1 cellular context compared by ENCODE assay signal in the genomic region with DNA sequence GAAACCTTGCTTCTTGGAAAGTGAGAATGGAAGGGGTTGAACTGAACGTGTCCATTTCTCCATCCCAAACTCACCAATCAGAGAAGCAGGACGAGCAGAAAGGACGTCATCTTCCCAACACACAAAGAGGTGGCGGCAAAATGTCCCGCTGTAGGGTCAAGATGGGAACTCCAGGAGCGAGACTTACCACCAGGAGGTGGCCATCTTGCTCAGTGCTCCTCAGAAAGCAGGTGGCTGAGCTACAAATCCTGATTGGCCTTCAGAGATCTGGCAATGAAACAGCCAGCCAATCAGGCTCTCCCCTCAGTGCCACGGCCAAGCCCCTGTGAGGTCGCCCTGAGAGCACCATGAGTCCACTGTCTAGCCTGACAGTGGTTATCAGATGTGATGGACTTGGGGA.
TF ChIP-seq lines count a peak whose summit lies in the region.

No MANE protein-coding gene starts in this region.

TF ChIP-seq in K562, 482 proteins besides CTCF, POLR2A, EP300 and RAD21 (continued from another document and continues in another):
- TF ChIP-seq, protein P1, sequence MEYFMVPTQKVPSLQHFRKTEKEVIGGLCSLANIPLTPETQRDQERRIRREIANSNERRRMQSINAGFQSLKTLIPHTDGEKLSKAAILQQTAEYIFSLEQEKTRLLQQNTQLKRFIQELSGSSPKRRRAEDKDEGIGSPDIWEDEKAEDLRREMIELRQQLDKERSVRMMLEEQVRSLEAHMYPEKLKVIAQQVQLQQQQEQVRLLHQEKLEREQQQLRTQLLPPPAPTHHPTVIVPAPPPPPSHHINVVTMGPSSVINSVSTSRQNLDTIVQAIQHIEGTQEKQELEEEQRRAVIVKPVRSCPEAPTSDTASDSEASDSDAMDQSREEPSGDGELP (CRISPR knock-in tag; IDR thresholded peaks at IDR 0.05; ENCODE audit: borderline replicate concordance), result 0 out of 2 replicates have a peak, but pooled peaks have one; percentile 22
- TF ChIP-seq ZNF197 (CRISPR knock-in tag; IDR thresholded peaks at IDR 0.05; ENCODE audit: low read depth) (no peak), ZNF184 (CRISPR knock-in tag; IDR thresholded peaks at IDR 0.05) (no peak), MBD2 (IDR thresholded peaks at IDR 0.05; ENCODE audit: borderline replicate concordance, low read depth) (no peak), ZSCAN29 (IDR thresholded peaks at IDR 0.05) (no peak), ZNF77 (CRISPR knock-in tag; IDR thresholded peaks at IDR 0.05) (no peak), CTBP1 (IDR thresholded peaks at IDR 0.05; ENCODE audit: borderline replicate concordance) (0 out of 2 replicates have a peak, but pooled peaks have one; percentile 24), NCOR1 (IDR thresholded peaks at IDR 0.05) (no peak), ZMIZ1 (IDR thresholded peaks at IDR 0.05; ENCODE audit: low read depth in 2 of 2, low read length in 2 of 2) (no peak), HMG20B (CRISPR knock-in tag; IDR thresholded peaks at IDR 0.05) (no peak), HNRNPK (IDR thresholded peaks at IDR 0.05; ENCODE audit: low read depth, low read length, poor library complexity, severe bottlenecking) (no peak), ZNF316 (IDR thresholded peaks at IDR 0.05) (no peak), CEBPB (tag; IDR thresholded peaks at IDR 0.05) (no peak), EHMT2 (IDR thresholded peaks at IDR 0.05) (0 out of 2 replicates have a peak, but pooled peaks have one; percentile 30), ZNF324 (CRISPR knock-in tag; IDR thresholded peaks at IDR 0.05) (no peak), ERF (CRISPR knock-in tag; IDR thresholded peaks at IDR 0.05) (no peak), SRSF3 (IDR thresholded peaks at IDR 0.05; ENCODE audit: insufficient read depth, low read length) (no peak), ZNF830 (CRISPR knock-in tag; IDR thresholded peaks at IDR 0.05) (no peak), FOS (IDR thresholded peaks at IDR 0.05; ENCODE audit: extremely low read depth, insufficient read length) (peak; percentile 28), ZNF785 (CRISPR knock-in tag; IDR thresholded peaks at IDR 0.05) (no peak), TEAD2 (tag; IDR thresholded peaks at IDR 0.05) (no peak), FOXP1 (CRISPR knock-in tag; IDR thresholded peaks at IDR 0.05) (no peak), SAFB2 (IDR thresholded peaks at IDR 0.05; ENCODE audit: borderline replicate concordance, low read depth, low read length, severe bottlenecking) (no peak), YY1 (IDR thresholded peaks at IDR 0.05; ENCODE audit: borderline replicate concordance in 1 of 3, control insufficient read depth in 1 of 3, extremely low read depth in 1 of 3, insufficient read depth in 3 of 3, insufficient read length in 1 of 3, insufficient replicate concordance in 2 of 3, low read depth in 1 of 3, low read length in 2 of 3) (peak in 2 of 3 experiments; percentile 33 to 77), HMGN3 (IDR thresholded peaks at IDR 0.05; ENCODE audit: borderline replicate concordance, extremely low read depth, insufficient read length, low read depth, low read length) (no peak), TRIM24 (IDR thresholded peaks at IDR 0.05) (no peak), MYC (IDR thresholded peaks at IDR 0.05; ENCODE audit: low read depth, low read length) (0 out of 2 replicates have a peak, but pooled peaks have one; percentile 28), MYC (CRISPR knock-in tag; IDR thresholded peaks at IDR 0.05; ENCODE audit: borderline replicate concordance, low read depth) (no peak), GABPB2 (CRISPR knock-in tag; conservative IDR thresholded peaks at IDR 0.05) (no peak), TFE3 (CRISPR knock-in tag; IDR thresholded peaks at IDR 0.05) (no peak), ZNF398 (CRISPR knock-in tag; IDR thresholded peaks at IDR 0.05) (no peak), ZNF217 (CRISPR knock-in tag; IDR thresholded peaks at IDR 0.05) (no peak), ZFX (CRISPR knock-in tag; IDR thresholded peaks at IDR 0.05) (no peak), RB1 (IDR thresholded peaks at IDR 0.05; ENCODE audit: low read depth) (no peak), NRF1 (conservative IDR thresholded peaks at IDR 0.05 in 1 of 2, IDR thresholded peaks at IDR 0.05 in 1 of 2) (0 out of 4 replicates have a peak, but pooled peaks of 1 of the 2 experiments have one; percentile 23), UBTF (IDR thresholded peaks at IDR 0.05; ENCODE audit: borderline replicate concordance in 1 of 2, low read depth in 2 of 2, low read length in 2 of 2) (no peak), PTRF (tag; IDR thresholded peaks at IDR 0.05) (no peak), ZEB2 (IDR thresholded peaks at IDR 0.05) (no peak), MTF1 (CRISPR knock-in tag; IDR thresholded peaks at IDR 0.05; ENCODE audit: borderline replicate concordance) (no peak)
- TF ChIP-seq, protein P2, sequence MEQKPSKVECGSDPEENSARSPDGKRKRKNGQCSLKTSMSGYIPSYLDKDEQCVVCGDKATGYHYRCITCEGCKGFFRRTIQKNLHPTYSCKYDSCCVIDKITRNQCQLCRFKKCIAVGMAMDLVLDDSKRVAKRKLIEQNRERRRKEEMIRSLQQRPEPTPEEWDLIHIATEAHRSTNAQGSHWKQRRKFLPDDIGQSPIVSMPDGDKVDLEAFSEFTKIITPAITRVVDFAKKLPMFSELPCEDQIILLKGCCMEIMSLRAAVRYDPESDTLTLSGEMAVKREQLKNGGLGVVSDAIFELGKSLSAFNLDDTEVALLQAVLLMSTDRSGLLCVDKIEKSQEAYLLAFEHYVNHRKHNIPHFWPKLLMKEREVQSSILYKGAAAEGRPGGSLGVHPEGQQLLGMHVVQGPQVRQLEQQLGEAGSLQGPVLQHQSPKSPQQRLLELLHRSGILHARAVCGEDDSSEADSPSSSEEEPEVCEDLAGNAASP (IDR thresholded peaks at IDR 0.05), result no peak
- TF ChIP-seq, protein P3, sequence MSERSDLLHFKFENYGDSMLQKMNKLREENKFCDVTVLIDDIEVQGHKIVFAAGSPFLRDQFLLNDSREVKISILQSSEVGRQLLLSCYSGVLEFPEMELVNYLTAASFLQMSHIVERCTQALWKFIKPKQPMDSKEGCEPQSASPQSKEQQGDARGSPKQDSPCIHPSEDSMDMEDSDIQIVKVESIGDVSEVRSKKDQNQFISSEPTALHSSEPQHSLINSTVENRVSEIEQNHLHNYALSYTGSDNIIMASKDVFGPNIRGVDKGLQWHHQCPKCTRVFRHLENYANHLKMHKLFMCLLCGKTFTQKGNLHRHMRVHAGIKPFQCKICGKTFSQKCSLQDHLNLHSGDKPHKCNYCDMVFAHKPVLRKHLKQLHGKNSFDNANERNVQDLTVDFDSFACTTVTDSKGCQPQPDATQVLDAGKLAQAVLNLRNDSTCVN (CRISPR knock-in tag; IDR thresholded peaks at IDR 0.05), result no peak
- TF ChIP-seq, protein P4, sequence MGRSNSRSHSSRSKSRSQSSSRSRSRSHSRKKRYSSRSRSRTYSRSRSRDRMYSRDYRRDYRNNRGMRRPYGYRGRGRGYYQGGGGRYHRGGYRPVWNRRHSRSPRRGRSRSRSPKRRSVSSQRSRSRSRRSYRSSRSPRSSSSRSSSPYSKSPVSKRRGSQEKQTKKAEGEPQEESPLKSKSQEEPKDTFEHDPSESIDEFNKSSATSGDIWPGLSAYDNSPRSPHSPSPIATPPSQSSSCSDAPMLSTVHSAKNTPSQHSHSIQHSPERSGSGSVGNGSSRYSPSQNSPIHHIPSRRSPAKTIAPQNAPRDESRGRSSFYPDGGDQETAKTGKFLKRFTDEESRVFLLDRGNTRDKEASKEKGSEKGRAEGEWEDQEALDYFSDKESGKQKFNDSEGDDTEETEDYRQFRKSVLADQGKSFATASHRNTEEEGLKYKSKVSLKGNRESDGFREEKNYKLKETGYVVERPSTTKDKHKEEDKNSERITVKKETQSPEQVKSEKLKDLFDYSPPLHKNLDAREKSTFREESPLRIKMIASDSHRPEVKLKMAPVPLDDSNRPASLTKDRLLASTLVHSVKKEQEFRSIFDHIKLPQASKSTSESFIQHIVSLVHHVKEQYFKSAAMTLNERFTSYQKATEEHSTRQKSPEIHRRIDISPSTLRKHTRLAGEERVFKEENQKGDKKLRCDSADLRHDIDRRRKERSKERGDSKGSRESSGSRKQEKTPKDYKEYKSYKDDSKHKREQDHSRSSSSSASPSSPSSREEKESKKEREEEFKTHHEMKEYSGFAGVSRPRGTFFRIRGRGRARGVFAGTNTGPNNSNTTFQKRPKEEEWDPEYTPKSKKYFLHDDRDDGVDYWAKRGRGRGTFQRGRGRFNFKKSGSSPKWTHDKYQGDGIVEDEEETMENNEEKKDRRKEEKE (IDR thresholded peaks at IDR 0.05; ENCODE audit: borderline replicate concordance in 1 of 2, control insufficient read depth in 1 of 2, low read depth in 2 of 2, low read length in 1 of 2), result no peak
- TF ChIP-seq, protein P5, sequence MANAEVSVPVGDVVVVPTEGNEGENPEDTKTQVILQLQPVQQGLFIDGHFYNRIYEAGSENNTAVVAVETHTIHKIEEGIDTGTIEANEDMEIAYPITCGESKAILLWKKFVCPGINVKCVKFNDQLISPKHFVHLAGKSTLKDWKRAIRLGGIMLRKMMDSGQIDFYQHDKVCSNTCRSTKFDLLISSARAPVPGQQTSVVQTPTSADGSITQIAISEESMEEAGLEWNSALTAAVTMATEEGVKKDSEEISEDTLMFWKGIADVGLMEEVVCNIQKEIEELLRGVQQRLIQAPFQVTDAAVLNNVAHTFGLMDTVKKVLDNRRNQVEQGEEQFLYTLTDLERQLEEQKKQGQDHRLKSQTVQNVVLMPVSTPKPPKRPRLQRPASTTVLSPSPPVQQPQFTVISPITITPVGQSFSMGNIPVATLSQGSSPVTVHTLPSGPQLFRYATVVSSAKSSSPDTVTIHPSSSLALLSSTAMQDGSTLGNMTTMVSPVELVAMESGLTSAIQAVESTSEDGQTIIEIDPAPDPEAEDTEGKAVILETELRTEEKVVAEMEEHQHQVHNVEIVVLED (CRISPR knock-in tag; IDR thresholded peaks at IDR 0.05), result no peak
- TF ChIP-seq, protein P6, sequence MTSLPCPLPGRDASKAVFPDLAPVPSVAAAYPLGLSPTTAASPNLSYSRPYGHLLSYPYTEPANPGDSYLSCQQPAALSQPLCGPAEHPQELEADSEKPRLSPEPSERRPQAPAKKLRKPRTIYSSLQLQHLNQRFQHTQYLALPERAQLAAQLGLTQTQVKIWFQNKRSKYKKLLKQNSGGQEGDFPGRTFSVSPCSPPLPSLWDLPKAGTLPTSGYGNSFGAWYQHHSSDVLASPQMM (CRISPR knock-in tag; IDR thresholded peaks at IDR 0.05), result no peak
